In genomic region chr15:55110446-55110845, GRCh38 we compare ENCODE assay signal across 2 cellular contexts.
TF ChIP-seq lines count a peak whose summit lies in the region.

No MANE protein-coding gene starts in this region.

TF ChIP-seq in HCT116, 20 proteins besides CTCF, POLR2A, EP300 and RAD21 (continued from another document):
- TF ChIP-seq REST (IDR thresholded peaks at IDR 0.05; ENCODE audit: low read depth): no peak
- TF ChIP-seq ELF1 (IDR thresholded peaks at IDR 0.05; ENCODE audit: borderline replicate concordance, low read depth): no peak
- no peak for TF ChIP-seq ZNF274 (IDR thresholded peaks at IDR 0.05; ENCODE audit: low read depth, low read length)
- TF ChIP-seq ATF3 (IDR thresholded peaks at IDR 0.05): no peak
- TF ChIP-seq TCF7L2 (IDR thresholded peaks at IDR 0.05; ENCODE audit: borderline replicate concordance, extremely low read depth, insufficient read depth, insufficient read length): no peak
- TF ChIP-seq ZFX (IDR thresholded peaks at IDR 0.05): no peak
- TF ChIP-seq POLR2AphosphoS5 (IDR thresholded peaks at IDR 0.05; ENCODE audit: low read depth, low read length): no peak
- TF ChIP-seq EZH2phosphoT487 (IDR thresholded peaks at IDR 0.05; ENCODE audit: borderline replicate concordance): no peak
- TF ChIP-seq YY1 (IDR thresholded peaks at IDR 0.05; ENCODE audit: extremely low read depth, insufficient replicate concordance, low read depth, low read length): no peak
- TF ChIP-seq, protein P1, sequence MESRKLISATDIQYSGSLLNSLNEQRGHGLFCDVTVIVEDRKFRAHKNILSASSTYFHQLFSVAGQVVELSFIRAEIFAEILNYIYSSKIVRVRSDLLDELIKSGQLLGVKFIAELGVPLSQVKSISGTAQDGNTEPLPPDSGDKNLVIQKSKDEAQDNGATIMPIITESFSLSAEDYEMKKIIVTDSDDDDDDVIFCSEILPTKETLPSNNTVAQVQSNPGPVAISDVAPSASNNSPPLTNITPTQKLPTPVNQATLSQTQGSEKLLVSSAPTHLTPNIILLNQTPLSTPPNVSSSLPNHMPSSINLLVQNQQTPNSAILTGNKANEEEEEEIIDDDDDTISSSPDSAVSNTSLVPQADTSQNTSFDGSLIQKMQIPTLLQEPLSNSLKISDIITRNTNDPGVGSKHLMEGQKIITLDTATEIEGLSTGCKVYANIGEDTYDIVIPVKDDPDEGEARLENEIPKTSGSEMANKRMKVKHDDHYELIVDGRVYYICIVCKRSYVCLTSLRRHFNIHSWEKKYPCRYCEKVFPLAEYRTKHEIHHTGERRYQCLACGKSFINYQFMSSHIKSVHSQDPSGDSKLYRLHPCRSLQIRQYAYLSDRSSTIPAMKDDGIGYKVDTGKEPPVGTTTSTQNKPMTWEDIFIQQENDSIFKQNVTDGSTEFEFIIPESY (IDR thresholded peaks at IDR 0.05; ENCODE audit: extremely low read depth, insufficient replicate concordance, low read length): no peak
- TF ChIP-seq, protein P2, sequence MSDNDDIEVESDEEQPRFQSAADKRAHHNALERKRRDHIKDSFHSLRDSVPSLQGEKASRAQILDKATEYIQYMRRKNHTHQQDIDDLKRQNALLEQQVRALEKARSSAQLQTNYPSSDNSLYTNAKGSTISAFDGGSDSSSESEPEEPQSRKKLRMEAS (IDR thresholded peaks at IDR 0.05): no peak
TF ChIP-seq in HCT116: peak in this region for 0.

TF ChIP-seq in GM12878, 131 proteins besides CTCF, POLR2A, EP300 and RAD21 (continued from another document):
- no peak for TF ChIP-seq PAX8 (IDR thresholded peaks at IDR 0.05)
